In genomic region chr16:47033176-47033575, GRCh38 we compare ENCODE assay signal across 28 cellular contexts.
"Had no signal": no experiment of that assay in that cellular context is flagged by ENCODE, and none has a peak within 500 bp of the region (broad histone marks: within the 10 kb centered on the region; RNA-seq: fewer than 3 reads in every experiment).

No MANE protein-coding gene starts in this region.

- H3K9me3 ChIP-seq: gastrocnemius medialis, heart left ventricle, left lung, mucosa of descending colon, pancreas, right lobe of liver, stomach, thyroid gland, vagina had no signal

- H3K36me3 Mint-ChIP-seq: mesothelial cell of epicardium; naive B cell; stimulated activated effector memory CD8-positive, alpha-beta T cell treated with anti-CD3 and anti-CD28 coated beads, Interleukin-12 subunit alpha, Interleukin-12 subunit beta, amount 100 ng/mL, for 72 hours had no signal

- H3K4me3 Mint-ChIP-seq: mesothelial cell of epicardium; naive B cell; nephron; stimulated activated effector memory CD8-positive, alpha-beta T cell treated with anti-CD3 and anti-CD28 coated beads, Interleukin-12 subunit alpha, Interleukin-12 subunit beta, amount 100 ng/mL, for 72 hours had no signal

- H3K4me2 ChIP-seq: hepatocyte had no signal

- H3K27me3 ChIP-seq: dorsolateral prefrontal cortex, gastrocnemius medialis, heart left ventricle, hepatocyte, pancreas, right lobe of liver, stomach, thyroid gland, vagina had no signal

- DNase-seq: dorsolateral prefrontal cortex; effector CD4-positive, alpha-beta T cell; foreskin fibroblast; gastrocnemius medialis; heart left ventricle; left cardiac atrium; left lung; mesenchymal stem cell; mucosa of descending colon; naive B cell; occipital lobe; pancreas; right lobe of liver; small intestine; stimulated activated CD4-positive, alpha-beta T cell treated with anti-CD3 and anti-CD28 coated beads, Interleukin-2, amount 100 ng/mL, for 24 hours; stimulated activated CD4-positive, alpha-beta T cell treated with anti-CD3 and anti-CD28 coated beads, Interleukin-4, amount 100 ng/mL, for 24 hours; stimulated activated naive CD4-positive, alpha-beta T cell treated with Interleukin-2 at 50 U/mL for 16 hours; stomach; thyroid gland; trophoblast cell had no signal

- H3K9me3 Mint-ChIP-seq: mesothelial cell of epicardium; naive B cell; nephron; stimulated activated effector memory CD8-positive, alpha-beta T cell treated with anti-CD3 and anti-CD28 coated beads, Interleukin-12 subunit alpha, Interleukin-12 subunit beta, amount 100 ng/mL, for 72 hours had no signal

- H3K27me3 Mint-ChIP-seq: naive B cell had no signal

- H3K4me3 ChIP-seq: dorsolateral prefrontal cortex, gastrocnemius medialis, heart left ventricle, hepatocyte, left lung, mucosa of descending colon, pancreas, right lobe of liver, stomach, thyroid gland, vagina had no signal

- H3K36me3 ChIP-seq: gastrocnemius medialis, heart left ventricle, left lung, pancreas, right lobe of liver, stomach, thyroid gland, vagina had no signal

- H3K27ac Mint-ChIP-seq: mesothelial cell of epicardium; nephron; progenitor cell of endocrine pancreas; stimulated activated effector memory CD8-positive, alpha-beta T cell treated with anti-CD3 and anti-CD28 coated beads, Interleukin-12 subunit alpha, Interleukin-12 subunit beta, amount 100 ng/mL, for 72 hours had no signal

- ATAC-seq: esophagus mucosa; gastrocnemius medialis; heart left ventricle; left cardiac atrium; left lung; mucosa of descending colon; pancreas; right lobe of liver; stimulated activated effector memory CD8-positive, alpha-beta T cell treated with anti-CD3 and anti-CD28 coated beads, Interleukin-12 subunit alpha, Interleukin-12 subunit beta, amount 100 ng/mL, for 72 hours had no signal

- H3K4me1 ChIP-seq: gastrocnemius medialis, pancreas, right lobe of liver had no signal

- H3K4me1 Mint-ChIP-seq: mesothelial cell of epicardium; nephron; stimulated activated effector memory CD8-positive, alpha-beta T cell treated with anti-CD3 and anti-CD28 coated beads, Interleukin-12 subunit alpha, Interleukin-12 subunit beta, amount 100 ng/mL, for 72 hours had no signal

- H3K27ac ChIP-seq: dorsolateral prefrontal cortex, epithelial cell of prostate, gastrocnemius medialis, heart left ventricle, hepatocyte, left lung, pancreas, right lobe of liver, stomach, thyroid gland, vagina had no signal
